In genomic region chr4:85084371-85085170, GRCh38 we compare ENCODE assay signal across 8 cellular contexts.
DNase-seq lines count a peak whose midpoint lies in the region; ATAC-seq, FAIRE-seq and TF ChIP-seq lines count a peak whose summit lies in the region.

No MANE protein-coding gene starts in this region.

- no peak overlapping the region for H3K27ac ChIP-seq in CD4-positive, alpha-beta T cell (ENCODE audit: low read depth, low read length)
- H3K27ac ChIP-seq in psoas muscle = no peak overlapping the region

- H3K27me3 Mint-ChIP-seq in CD4-positive, alpha-beta T cell = no peaks in the 10 kb centered on the region

- ATAC-seq in CD4-positive, alpha-beta T cell (ENCODE audit: poor library complexity) = no peak
- peak; percentile 96 for ATAC-seq in GM18858 (IDR thresholded peaks at IDR 0.05; ENCODE audit: unreplicated experiment)
- peak; percentile 85 for ATAC-seq in HG02973 (IDR thresholded peaks at IDR 0.05; ENCODE audit: unreplicated experiment)
- ATAC-seq in psoas muscle = peak in 2 of 4 donors; percentile 47 to 56

- no peak overlapping the region for H3K4me3 ChIP-seq in psoas muscle

- H3K4me3 Mint-ChIP-seq in CD4-positive, alpha-beta T cell = no peak overlapping the region

- WGBS in psoas muscle, 3 donors = 10 to 13% (median 12%) methylated on average over 3 of the region's 3 CpGs

- H3K36me3 Mint-ChIP-seq in CD4-positive, alpha-beta T cell (ENCODE audit: low read depth) = no peaks in the 10 kb centered on the region

- intact Hi-C loops in CD4-positive, alpha-beta T cell (cut with DNase I, micrococcal nuclease) = loop anchor here in 1 of 2 experiments (10.0 kb wide), 1 partner anchor 1810 kb away; the partner anchor contains the start of gene C4orf36
- intact Hi-C loops in psoas muscle (cut with DNase I) = loop anchor here in 1 of 2 donors (5.0 kb wide), 1 partner anchor 283 kb away; no protein-coding TSS in a partner anchor

- TF ChIP-seq CTCF in CD4-positive, alpha-beta T cell (IDR thresholded peaks at IDR 0.05) = peak; percentile 54
- peak; percentile 68 for TF ChIP-seq CTCF in psoas muscle (IDR thresholded peaks at IDR 0.05)

- H3K27ac Mint-ChIP-seq in CD4-positive, alpha-beta T cell = no peak overlapping the region

- CTCF ChIA-PET in CD4-positive, alpha-beta T cell (lab: Charles Lee) = interaction anchor here (1.3 kb wide), 1 partner anchor 9 kb away, joined by 4 read pairs; no protein-coding TSS in a partner anchor

- H3K36me3 ChIP-seq in psoas muscle (ENCODE audit: insufficient read depth in 1 of 2, low read depth in 1 of 2) = no peaks in the 10 kb centered on the region

- no peaks in the 10 kb centered on the region for H3K4me1 ChIP-seq in psoas muscle

- H3K27me3 ChIP-seq in CD4-positive, alpha-beta T cell (ENCODE audit: control insufficient read depth, insufficient read depth, low read length) = no peaks in the 10 kb centered on the region
- H3K27me3 ChIP-seq in psoas muscle (ENCODE audit: insufficient read depth in 3 of 3, low read length in 2 of 3) = no peaks in the 10 kb centered on the region

- peak; percentile 90 for FAIRE-seq in TTC549 (lab: Jason Lieb, UNC)

- no peaks in the 10 kb centered on the region for H3K9me3 ChIP-seq in CD4-positive, alpha-beta T cell (ENCODE audit: control insufficient read depth, low read length)
- H3K9me3 ChIP-seq in psoas muscle = no peaks in the 10 kb centered on the region

- H3K9me3 Mint-ChIP-seq in CD4-positive, alpha-beta T cell = peaks cover 3% of the 10 kb centered on the region

- POLR2A ChIA-PET in CD4-positive, alpha-beta T cell (lab: Charles Lee) = no interaction called here

- no peaks in the 10 kb centered on the region for H3K4me1 Mint-ChIP-seq in CD4-positive, alpha-beta T cell (ENCODE audit: low read depth)

- no peak for DNase-seq in CD4-positive, alpha-beta T cell
- DNase-seq in NCI-H1930 (lab: John Stamatoyannopoulos, UW) = peak; percentile 47 to 57
- DNase-seq in globus pallidus (ENCODE audit: low spot score) = peak; percentile 57
- DNase-seq in psoas muscle = no peak
- DNase-seq in activated T-cell treated with anti-CD3 and anti-CD28 coated beads for 4 hours = no peak

Comparison
In these comparisons a context has a peak if more than half of its experiments do, and no peak if none do; other contexts are left out.
1. DNase-seq: peak in NCI-H1930 (2 of 2) and globus pallidus (single experiment); none in CD4-positive, alpha-beta T cell (0 of 10), psoas muscle (0 of 2) and activated T-cell treated with anti-CD3 and anti-CD28 coated beads for 4 hours (single experiment).